Comparison of ENCODE assay signal across 8 cellular contexts in genomic region chr14:35046048-35046750, GRCh38. TPM values are rescaled to one million over a fixed set of nuclear protein-coding genes. Genes with fewer than 3 reads are reported as not detected.
DNase-seq lines count a peak whose midpoint lies in the region; ATAC-seq and TF ChIP-seq lines count a peak whose summit lies in the region.

A gene with protein sequence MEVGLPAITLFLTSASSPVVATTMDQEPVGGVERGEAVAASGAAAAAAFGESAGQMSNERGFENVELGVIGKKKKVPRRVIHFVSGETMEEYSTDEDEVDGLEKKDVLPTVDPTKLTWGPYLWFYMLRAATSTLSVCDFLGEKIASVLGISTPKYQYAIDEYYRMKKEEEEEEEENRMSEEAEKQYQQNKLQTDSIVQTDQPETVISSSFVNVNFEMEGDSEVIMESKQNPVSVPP (plus strand): TSS chr14:35046272. CDS start chr14:35046464, 192 bp downstream.

- peak; percentile 96 for ATAC-seq in HG03432 (IDR thresholded peaks at IDR 0.05; ENCODE audit: unreplicated experiment)

- peak; percentile 87 for TF ChIP-seq POLR2A in GM19193 (IDR thresholded peaks at IDR 0.05; ENCODE audit: extremely low read depth, insufficient read depth, insufficient read length)

- DNase-seq in AML-193 (lab: John Stamatoyannopoulos, UW) = peak; percentile 89 to 96
- peak; percentile 96 for DNase-seq in NCI-H460 (ENCODE audit: extremely low read depth, low read depth)
- DNase-seq in activated CD4-positive, CD25-positive, alpha-beta regulatory T cell treated with anti-CD3 and anti-CD28 coated beads, Interleukin-2, amount 50 U/mL, for 72 hours = peak; percentile 96
- DNase-seq in cerebellar cortex (ENCODE audit: low spot score) = peak; percentile 97
- peak; percentile 99 for DNase-seq in islet precursor cell
- DNase-seq in stimulated activated CD4-positive, alpha-beta T cell treated with anti-CD3 and anti-CD28 coated beads, Interleukin-12 subunit alpha, Interleukin-12 subunit beta, amount 100 ng/mL, for 4 hours = peak; percentile 98

RNA-seq across cellular contexts. Expression of the gene that starts here (rescaled TPM):
- 82.5 and 101 TPM in 2 replicates for total RNA-seq in NCI-H460 (2014; rRNA removed; shearing (Covaris generic))
- polyA plus RNA-seq in NCI-H460 (2014; cell fraction: nucleus; rRNA removed) = 27.2 and 35.3 TPM in 2 replicates

Comparison
In these comparisons a context has a peak if more than half of its experiments do, and no peak if none do; other contexts are left out.
1. Peak in every context shown above with its lines: DNase-seq and ATAC-seq.